Comparison of ENCODE assay signal across 32 cellular contexts in genomic region chr16:13643412-13643811, GRCh38.
"Had no signal": no experiment of that assay in that cellular context is flagged by ENCODE, and none has a peak within 500 bp of the region (broad histone marks: within the 10 kb centered on the region; RNA-seq: fewer than 3 reads in every experiment).

No MANE protein-coding gene starts in this region.

- H3K4me3 ChIP-seq: adrenal gland, body of pancreas, esophagus muscularis mucosa, gastrocnemius medialis, heart left ventricle had no signal

- H3K4me1 ChIP-seq: adrenal gland, foreskin keratinocyte, gastrocnemius medialis, heart left ventricle had no signal

- ATAC-seq: activated CD4-positive, alpha-beta T cell treated with anti-CD3 and anti-CD28 coated beads for 36 hours; activated CD8-positive, alpha-beta T cell treated with anti-CD3 and anti-CD28 coated beads for 36 hours; activated naive CD8-positive, alpha-beta T cell treated with anti-CD3 and anti-CD28 coated beads, Interleukin-2, amount 50 U/mL, for 24 hours; activated T-cell treated with anti-CD3 and anti-CD28 coated beads, Interleukin-2, amount 50 U/mL, for 4 hours; body of pancreas; effector memory CD8-positive, alpha-beta T cell; foreskin keratinocyte; gastrocnemius medialis; heart left ventricle; T-helper 17 cell had no signal

- H3K27ac ChIP-seq: adrenal gland, body of pancreas, esophagus muscularis mucosa, foreskin keratinocyte, gastrocnemius medialis, heart left ventricle, WERI-Rb-1 had no signal

- DNase-seq: activated CD4-positive, alpha-beta T cell treated with anti-CD3 and anti-CD28 coated beads for 36 hours; activated CD4-positive, alpha-beta T cell treated with anti-CD3 and anti-CD28 coated beads, Interleukin-2, amount 10 ng/mL, durations not matched to agents 7 days and 5 days; activated CD4-positive, alpha-beta T cell treated with anti-CD3 and anti-CD28 coated beads, Interleukin-2, amount 50 U/mL, for 48 hours; activated CD4-positive, CD25-positive, alpha-beta regulatory T cell; activated CD4-positive, CD25-positive, alpha-beta regulatory T cell treated with anti-CD3 and anti-CD28 coated beads, Interleukin-2, amount 50 U/mL, for 72 hours; activated CD8-positive, alpha-beta memory T cell treated with anti-CD3 and anti-CD28 coated beads for 24 hours; activated CD8-positive, alpha-beta T cell treated with anti-CD3 and anti-CD28 coated beads for 36 hours; activated effector memory CD4-positive, alpha-beta T cell treated with anti-CD3 and anti-CD28 coated beads, Interleukin-2, amount 50 U/mL, for 16 hours; activated naive CD4-positive, alpha-beta T cell treated with anti-CD3 and anti-CD28 coated beads for 36 hours; activated naive CD8-positive, alpha-beta T cell treated with anti-CD3 and anti-CD28 coated beads for 36 hours; activated naive CD8-positive, alpha-beta T cell treated with anti-CD3 and anti-CD28 coated beads, Interleukin-2, amount 50 U/mL, for 24 hours; activated T-cell treated with anti-CD3 and anti-CD28 coated beads, Interleukin-2, amount 50 U/mL, for 4 hours; adrenal gland; amygdala; aorta; body of pancreas; caudate nucleus; cortex of kidney; dermis blood vessel endothelial cell; effector CD4-positive, alpha-beta T cell; effector memory CD8-positive, alpha-beta T cell; erythroblast; foreskin keratinocyte; gastrocnemius medialis; glutamatergic neuron; heart left ventricle; T-helper 1 cell; T-helper 17 cell; T1000; WERI-Rb-1 had no signal

- FAIRE-seq: colon had no signal

- H3K36me3 ChIP-seq: adrenal gland, esophagus muscularis mucosa, gastrocnemius medialis, heart left ventricle, WERI-Rb-1 had no signal

- H3K9me3 ChIP-seq: adrenal gland, body of pancreas, esophagus muscularis mucosa, gastrocnemius medialis, heart left ventricle had no signal

- H3K27me3 ChIP-seq: adrenal gland, body of pancreas, foreskin keratinocyte, gastrocnemius medialis had no signal
